13 cellular contexts compared by ENCODE assay signal in the genomic region with DNA sequence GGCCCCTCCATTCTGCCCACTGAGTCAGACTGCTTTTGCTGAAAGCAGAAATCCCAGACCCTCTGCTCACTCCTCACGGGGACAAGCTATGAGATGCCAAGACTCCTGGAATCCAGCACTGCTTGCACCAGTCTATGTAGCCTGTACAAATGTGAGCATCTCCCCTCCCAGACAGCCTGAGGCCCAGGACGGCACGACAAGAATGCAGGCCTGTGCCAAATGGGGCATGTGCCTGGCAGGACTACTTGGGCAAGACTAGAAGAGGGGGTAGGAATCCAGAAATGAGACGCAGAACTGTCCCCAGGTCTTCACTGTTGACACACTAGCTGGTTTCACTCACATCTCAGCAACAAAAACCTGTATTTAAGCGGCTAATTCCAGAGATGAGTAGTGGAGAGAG. TPM values are rescaled to one million over a fixed set of nuclear protein-coding genes. Genes with fewer than 3 reads are reported as not detected.
DNase-seq lines count a peak whose midpoint lies in the region; ATAC-seq and TF ChIP-seq lines count a peak whose summit lies in the region.
"Had no signal": no experiment of that assay in that cellular context is flagged by ENCODE, and none has a peak within 500 bp of the region (broad histone marks: within the 10 kb centered on the region; RNA-seq: fewer than 3 reads in every experiment).

No MANE protein-coding gene starts in this region.

- no peaks in the 10 kb centered on the region for H3K9me2 ChIP-seq in PC-3 (replicated peaks; ENCODE audit: low read length)

- TF ChIP-seq CTCF in upper lobe of right lung (IDR thresholded peaks at IDR 0.05) (no peak), natural killer cell (IDR thresholded peaks at IDR 0.05) (no peak), PC-3 (conservative IDR thresholded peaks at IDR 0.05; ENCODE audit: low read depth, low read length) (no peak)

- H3K36me3 Mint-ChIP-seq in natural killer cell: no peaks in the 10 kb centered on the region

- no TSS peak for BruUV-seq in PC-3 (replicated peaks; lab: Mats Ljungman, UMichigan)

- H3K9me3 Mint-ChIP-seq in natural killer cell: no peaks in the 10 kb centered on the region
- H3K9me3 Mint-ChIP-seq: stimulated activated naive CD8-positive, alpha-beta T cell treated with anti-CD3 and anti-CD28 coated beads, Interleukin-15, Interleukin-2, amounts not matched to agents 100 ng/mL and 50 ng/mL, for 24 hours had no signal

- H3K4me3 ChIP-seq in muscle layer of duodenum (ENCODE audit: low read depth in 1 of 2, low read length in 2 of 2): no peak overlapping the region
- H3K4me3 ChIP-seq in upper lobe of right lung: no peak overlapping the region
- no peak overlapping the region for H3K4me3 ChIP-seq in PC-3 (ENCODE audit: low read length)
- H3K4me3 ChIP-seq: ovary had no signal

- H3K36me3 ChIP-seq in muscle layer of duodenum (ENCODE audit: control insufficient read depth in 1 of 2, insufficient read depth in 2 of 2, low read length in 2 of 2) (peaks cover 11 to 26% of the 10 kb centered on the region in 2 donors), upper lobe of right lung (peaks cover 37% of the 10 kb centered on the region), PC-3 (ENCODE audit: low read depth, low read length) (no peaks in the 10 kb centered on the region)
- H3K36me3 ChIP-seq: ovary had no signal

- POLR2A ChIA-PET in PC-3 (lab: Charles Lee; ENCODE audit: unreplicated experiment): no interaction called here

- no peak overlapping the region for H3K9ac ChIP-seq in PC-3 (ENCODE audit: low read length)

- H4K20me1 ChIP-seq in PC-3 (ENCODE audit: low read length): no peaks in the 10 kb centered on the region

- no peak overlapping the region for H2AFZ ChIP-seq in PC-3 (ENCODE audit: low read length)

- ATAC-seq in upper lobe of right lung: peak; percentile 42
- no peak for ATAC-seq in natural killer cell
- ATAC-seq in PC-3: no peak

- H3K4me3 Mint-ChIP-seq in natural killer cell: no peak overlapping the region
- H3K4me3 Mint-ChIP-seq: stimulated activated naive CD8-positive, alpha-beta T cell treated with anti-CD3 and anti-CD28 coated beads, Interleukin-15, Interleukin-2, amounts not matched to agents 100 ng/mL and 50 ng/mL, for 24 hours had no signal

- H3F3A ChIP-seq in PC-3 (ENCODE audit: low read length, unreplicated experiment): no peaks in the 10 kb centered on the region

- no peak overlapping the region for H3K4me2 ChIP-seq in PC-3 (ENCODE audit: low read length)

- H3K4me1 ChIP-seq in muscle layer of duodenum (ENCODE audit: control insufficient read depth in 1 of 2, insufficient read depth in 2 of 2, low read length in 2 of 2): peaks cover 9 to 51% of the 10 kb centered on the region in 2 donors
- peaks cover 43% of the 10 kb centered on the region for H3K4me1 ChIP-seq in upper lobe of right lung
- H3K4me1 ChIP-seq in PC-3 (ENCODE audit: insufficient read depth, low read length): peaks cover 4% of the 10 kb centered on the region; the same call in 1 of the 2 replicates

- no peak overlapping the region for H3K27ac Mint-ChIP-seq in natural killer cell
- H3K27ac Mint-ChIP-seq: stimulated activated naive CD8-positive, alpha-beta T cell treated with anti-CD3 and anti-CD28 coated beads, Interleukin-15, Interleukin-2, amounts not matched to agents 100 ng/mL and 50 ng/mL, for 24 hours had no signal

- H3K27me3 ChIP-seq in muscle layer of duodenum (ENCODE audit: low read depth, low read length): no peaks in the 10 kb centered on the region
- H3K27me3 ChIP-seq in upper lobe of right lung: no peaks in the 10 kb centered on the region
- H3K27me3 ChIP-seq in PC-3 (ENCODE audit: low read length): no peaks in the 10 kb centered on the region
- H3K27me3 ChIP-seq: ovary had no signal

- peaks cover 17% of the 10 kb centered on the region for H3K79me2 ChIP-seq in PC-3 (ENCODE audit: low read length)

- DNase-seq in SK-MEL-5 (ENCODE audit: low read depth, low spot score): peak; percentile 41
- peak; percentile 96 for DNase-seq in fibroblast of gingiva (ENCODE audit: low read depth)
- no peak for DNase-seq in upper lobe of right lung
- DNase-seq in activated CD4-positive, alpha-beta T cell treated with anti-CD3 and anti-CD28 coated beads, Interleukin-2, amount 50 U/mL, for 4 hours: no peak
- DNase-seq in natural killer cell: no peak
- DNase-seq in activated CD8-positive, alpha-beta memory T cell treated with anti-CD3 and anti-CD28 coated beads, Interleukin-2, amount 50 U/mL, for 4 hours: no peak
- DNase-seq in PC-3: no peak
- DNase-seq: activated naive CD4-positive, alpha-beta T cell treated with anti-CD3 and anti-CD28 coated beads, Interleukin-2, amount 50 U/mL, for 16 hours; OCI-M1; stimulated activated CD4-positive, alpha-beta T cell treated with anti-CD3 and anti-CD28 coated beads, Interleukin-2, amount 100 ng/mL, for 48 hours had no signal

- intact Hi-C loops in upper lobe of right lung (cut with DNase I) (no loop called here), natural killer cell (cut with micrococcal nuclease) (no loop called here), PC-3 (cut with micrococcal nuclease) (no loop called here)

- H3K27ac ChIP-seq in muscle layer of duodenum (ENCODE audit: low read length) (peak overlapping the region; percentile 52), upper lobe of right lung (peak overlapping the region; percentile 88), PC-3 (ENCODE audit: low read length) (no peak overlapping the region)
- H3K27ac ChIP-seq: ovary had no signal

- H3K9me3 ChIP-seq in muscle layer of duodenum (ENCODE audit: control insufficient read depth in 1 of 2, low read length in 2 of 2): no peaks in the 10 kb centered on the region
- H3K9me3 ChIP-seq in upper lobe of right lung: no peaks in the 10 kb centered on the region
- H3K9me3 ChIP-seq in PC-3 (ENCODE audit: low read length): no peaks in the 10 kb centered on the region
- H3K9me3 ChIP-seq: ovary had no signal

- H3K4me1 Mint-ChIP-seq in natural killer cell: peaks cover 6 to 31% of the 10 kb centered on the region in 2 donors

- in situ Hi-C loops in SK-MEL-5 (cut with HindIII; ENCODE audit: low pct_unique_long_range_greater_than_20kb, low sequenced_read_pairs): no loop called here

- CTCF ChIA-PET in PC-3 (lab: Charles Lee): no interaction called here

- no peaks in the 10 kb centered on the region for H3K27me3 Mint-ChIP-seq in natural killer cell (ENCODE audit: low read depth in 2 of 2)
- H3K27me3 Mint-ChIP-seq: stimulated activated naive CD8-positive, alpha-beta T cell treated with anti-CD3 and anti-CD28 coated beads, Interleukin-15, Interleukin-2, amounts not matched to agents 100 ng/mL and 50 ng/mL, for 24 hours had no signal

RNA-seq across cellular contexts. Expression of a gene that starts 2.8 kb away (rescaled TPM):
- 48.6 and 54.6 TPM in 2 replicates for total RNA-seq in SK-MEL-5 (2014; rRNA removed; shearing (Covaris generic))
- 92.3 and 106 TPM in 2 replicates for polyA plus RNA-seq in SK-MEL-5 (2015; cell fraction: cytosol; rRNA removed)
- polyA plus RNA-seq in SK-MEL-5 (2015; cell fraction: nucleus; rRNA removed): 81.5 and 85.4 TPM in 2 replicates
- total RNA-seq in upper lobe of right lung: 322 TPM
- total RNA-seq in natural killer cell: 10 to 100 TPM in 2 of 3 donors, 1 to 10 TPM in 1; 4.0 to 39.6 (median 24.0) TPM
- 76.4 and 90.7 TPM in 2 replicates for total RNA-seq in PC-3 (2014; rRNA removed)

RNA-seq across cellular contexts. Expression of a gene that starts 21.1 kb away (rescaled TPM):
- total RNA-seq in SK-MEL-5 (2014; rRNA removed; shearing (Covaris generic)): 33.7 and 41.5 TPM in 2 replicates
- polyA plus RNA-seq in SK-MEL-5 (2015; cell fraction: cytosol; rRNA removed): 37.3 and 37.8 TPM in 2 replicates
- 55.3 and 68.9 TPM in 2 replicates for polyA plus RNA-seq in SK-MEL-5 (2015; cell fraction: nucleus; rRNA removed)
- total RNA-seq in upper lobe of right lung (69.8 TPM), natural killer cell (100 to 1,000 TPM; 278 to 317 (median 292) TPM), PC-3 (2014; rRNA removed) (46.4 and 52.6 TPM in 2 replicates)

RNA-seq across cellular contexts. Expression of a gene that starts 39.2 kb away (rescaled TPM):
- 80.7 and 87.1 TPM in 2 replicates for total RNA-seq in SK-MEL-5 (2014; rRNA removed; shearing (Covaris generic))
- polyA plus RNA-seq in SK-MEL-5 (2015; cell fraction: cytosol; rRNA removed): 57.1 and 76.6 TPM in 2 replicates
- 14.3 and 14.8 TPM in 2 replicates for polyA plus RNA-seq in SK-MEL-5 (2015; cell fraction: nucleus; rRNA removed)
- 81.3 TPM for total RNA-seq in upper lobe of right lung
- total RNA-seq in natural killer cell: 10 to 100 TPM; 15.9 to 19.6 (median 16.7) TPM
- total RNA-seq in PC-3 (2014; rRNA removed): 41.8 and 49.4 TPM in 2 replicates

Comparison
In these comparisons a context has a peak if more than half of its experiments do, and no peak if none do; other contexts are left out.
1. DNase-seq: peak in SK-MEL-5 (single experiment) and fibroblast of gingiva (single experiment); none in upper lobe of right lung (single experiment), activated CD4-positive, alpha-beta T cell treated with anti-CD3 and anti-CD28 coated beads, Interleukin-2, amount 50 U/mL, for 4 hours (0 of 2), natural killer cell (single experiment), activated CD8-positive, alpha-beta memory T cell treated with anti-CD3 and anti-CD28 coated beads, Interleukin-2, amount 50 U/mL, for 4 hours (single experiment) and PC-3 (single experiment).